10 cellular contexts compared by ENCODE assay signal in genomic region chr4:112361181-112361791, GRCh38.
DNase-seq lines count a peak whose midpoint lies in the region; ATAC-seq, FAIRE-seq and TF ChIP-seq lines count a peak whose summit lies in the region.
"Had no signal": no experiment of that assay in that cellular context is flagged by ENCODE, and none has a peak within 500 bp of the region (broad histone marks: within the 10 kb centered on the region; RNA-seq: fewer than 3 reads in every experiment).

No MANE protein-coding gene starts in this region.

- H3K9me3 ChIP-seq in right atrium auricular region (peaks cover 0 to 9% of the 10 kb centered on the region in 2 donors), astrocyte (ENCODE audit: insufficient read depth, low read depth, low read length) (peaks cover 5% of the 10 kb centered on the region)

- H3K4me1 Mint-ChIP-seq in astrocyte (ENCODE audit: low read depth, unreplicated experiment): no peaks in the 10 kb centered on the region
- peaks cover 14 to 26% of the 10 kb centered on the region in 2 donors for H3K4me1 Mint-ChIP-seq in stimulated activated naive B cell treated with anti-CD40 and anti-IgM and Interleukin-4, amounts not matched to agents 10 μg/mL and 1 μg/mL and 100 μg/mL, for 72 hours

- peak; percentile 68 to 82 for ATAC-seq in left cardiac atrium
- peak; percentile 61 for ATAC-seq in HG03439 (IDR thresholded peaks at IDR 0.05; ENCODE audit: unreplicated experiment)
- ATAC-seq in stimulated activated naive B cell treated with anti-CD40 and anti-IgM and Interleukin-4, amounts not matched to agents 10 μg/mL and 1 μg/mL and 100 μg/mL, for 72 hours (replicated peaks): peak; percentile 97
- no peak for ATAC-seq in HG02571 (IDR thresholded peaks at IDR 0.05; ENCODE audit: unreplicated experiment)

- H4K20me1 ChIP-seq in astrocyte (ENCODE audit: insufficient read depth, low read length): no peaks in the 10 kb centered on the region

- peaks cover 15% of the 10 kb centered on the region for H3K9me3 Mint-ChIP-seq in astrocyte (ENCODE audit: unreplicated experiment)
- peaks cover 17 to 18% of the 10 kb centered on the region in 2 donors for H3K9me3 Mint-ChIP-seq in stimulated activated naive B cell treated with anti-CD40 and anti-IgM and Interleukin-4, amounts not matched to agents 10 μg/mL and 1 μg/mL and 100 μg/mL, for 72 hours

- H3K9ac ChIP-seq in astrocyte (ENCODE audit: low read length): no peak overlapping the region

- peak overlapping the region; percentile 42 for H3K27ac Mint-ChIP-seq in astrocyte (ENCODE audit: unreplicated experiment)
- H3K27ac Mint-ChIP-seq in stimulated activated naive B cell treated with anti-CD40 and anti-IgM and Interleukin-4, amounts not matched to agents 10 μg/mL and 1 μg/mL and 100 μg/mL, for 72 hours: peak overlapping the region; percentile 94

- TF ChIP-seq CTCF in right atrium auricular region (IDR thresholded peaks at IDR 0.05) (no peak), astrocyte (IDR thresholded peaks at IDR 0.05; ENCODE audit: insufficient read depth, low read depth, low read length) (no peak)

- H3K4me3 Mint-ChIP-seq in astrocyte (ENCODE audit: unreplicated experiment): no peak overlapping the region
- H3K4me3 Mint-ChIP-seq in stimulated activated naive B cell treated with anti-CD40 and anti-IgM and Interleukin-4, amounts not matched to agents 10 μg/mL and 1 μg/mL and 100 μg/mL, for 72 hours: peak overlapping the region; percentile 32 to 35

- H3K36me3 ChIP-seq in right atrium auricular region (no peaks in the 10 kb centered on the region), astrocyte (ENCODE audit: insufficient read depth, low read length) (no peaks in the 10 kb centered on the region)

- H3K27me3 ChIP-seq in right atrium auricular region (no peaks in the 10 kb centered on the region), astrocyte (ENCODE audit: insufficient read depth, low read length) (no peaks in the 10 kb centered on the region)

- no peak overlapping the region for H2AFZ ChIP-seq in astrocyte (ENCODE audit: low read depth, low read length)

- H3K4me3 ChIP-seq in right atrium auricular region (no peak overlapping the region), astrocyte (ENCODE audit: insufficient read depth, low read depth, low read length) (no peak overlapping the region)

- intact Hi-C loops in left cardiac atrium (cut with DNase I): no loop called here

- H3K36me3 Mint-ChIP-seq in astrocyte (ENCODE audit: low read depth, unreplicated experiment): peaks cover 4% of the 10 kb centered on the region
- H3K36me3 Mint-ChIP-seq in stimulated activated naive B cell treated with anti-CD40 and anti-IgM and Interleukin-4, amounts not matched to agents 10 μg/mL and 1 μg/mL and 100 μg/mL, for 72 hours: peaks cover 21 to 46% of the 10 kb centered on the region in 2 donors

- no peaks in the 10 kb centered on the region for H3K79me2 ChIP-seq in astrocyte (ENCODE audit: insufficient read depth, low read length)

- no peak overlapping the region for H3K27ac ChIP-seq in right atrium auricular region
- no peak overlapping the region for H3K27ac ChIP-seq in astrocyte (ENCODE audit: low read depth, low read length)

- H3K27me3 Mint-ChIP-seq in astrocyte (ENCODE audit: low read depth, unreplicated experiment): peaks cover 4% of the 10 kb centered on the region
- H3K27me3 Mint-ChIP-seq in stimulated activated naive B cell treated with anti-CD40 and anti-IgM and Interleukin-4, amounts not matched to agents 10 μg/mL and 1 μg/mL and 100 μg/mL, for 72 hours: no peaks in the 10 kb centered on the region

- H3K4me1 ChIP-seq in right atrium auricular region: no peaks in the 10 kb centered on the region
- H3K4me1 ChIP-seq in astrocyte (ENCODE audit: insufficient read depth, low read length): no peaks in the 10 kb centered on the region

- peak overlapping the region; percentile 5 for H3K4me2 ChIP-seq in astrocyte (ENCODE audit: low read length)

- DNase-seq in left cardiac atrium: no peak
- DNase-seq in right atrium auricular region (ENCODE audit: low spot score): no peak
- DNase-seq in astrocyte (ENCODE audit: low read depth): peak; percentile 12
- peak; percentile 90 for DNase-seq in stimulated activated naive B cell treated with anti-CD40 and anti-IgM and Interleukin-4, amounts not matched to agents 10 μg/mL and 1 μg/mL and 100 μg/mL, for 72 hours
- DNase-seq in NCI-H2107 treated with DMSO at 0.1 percent for 48 hours (lab: John Stamatoyannopoulos, UW; ENCODE audit: unreplicated experiment): no peak
- no peak for DNase-seq in activated naive CD4-positive, alpha-beta T cell treated with anti-CD3 and anti-CD28 coated beads, Interleukin-2, amount 50 U/mL, for 16 hours
- DNase-seq: Calu3, NCI-H510A treated with DMSO at 0.1 percent for 48 hours had no signal

- FAIRE-seq in astrocyte (lab: Jason Lieb, UNC): no peak

Comparison
In these comparisons a context has a peak if more than half of its experiments do, and no peak if none do; other contexts are left out.
1. DNase-seq: peak in astrocyte (single experiment) and stimulated activated naive B cell treated with anti-CD40 and anti-IgM and Interleukin-4, amounts not matched to agents 10 μg/mL and 1 μg/mL and 100 μg/mL, for 72 hours (single experiment); none in left cardiac atrium (single experiment), right atrium auricular region (single experiment), NCI-H2107 treated with DMSO at 0.1 percent for 48 hours (single experiment) and activated naive CD4-positive, alpha-beta T cell treated with anti-CD3 and anti-CD28 coated beads, Interleukin-2, amount 50 U/mL, for 16 hours (single experiment).